Comparison of ENCODE assay signal across 15 cellular contexts in genomic region chr11:45095691-45096010, GRCh38. TPM values are rescaled to one million over a fixed set of nuclear protein-coding genes. Genes with fewer than 3 reads are reported as not detected.
DNase-seq lines count a peak whose midpoint lies in the region; ATAC-seq and TF ChIP-seq lines count a peak whose summit lies in the region.
"Had no signal": no experiment of that assay in that cellular context is flagged by ENCODE, and none has a peak within 500 bp of the region (broad histone marks: within the 10 kb centered on the region; RNA-seq: fewer than 3 reads in every experiment).

No MANE protein-coding gene starts in this region.

- H4K20me1 ChIP-seq in BLaER1 (no peaks in the 10 kb centered on the region), neural cell (ENCODE audit: insufficient read depth) (no peaks in the 10 kb centered on the region)

- H3K36me3 ChIP-seq in BLaER1 (no peaks in the 10 kb centered on the region), colonic mucosa (no peaks in the 10 kb centered on the region), neural cell (ENCODE audit: insufficient read depth, low read length) (no peaks in the 10 kb centered on the region)

- H3K4me3 ChIP-seq in BLaER1 = no peak overlapping the region
- H3K4me3 ChIP-seq in colonic mucosa = no peak overlapping the region
- H3K4me3 ChIP-seq in neural cell (ENCODE audit: low read length) = no peak overlapping the region

- H3K9me3 Mint-ChIP-seq in activated CD8-positive, alpha-beta memory T cell treated with anti-CD3 and anti-CD28 coated beads, Interleukin-2, amount 10 ng/mL, durations not matched to agents 7 days and 5 days (ENCODE audit: low read depth) = no peaks in the 10 kb centered on the region
- H3K9me3 Mint-ChIP-seq: CD4-positive, alpha-beta T cell; H9 had no signal

- H2AFZ ChIP-seq in neural cell (ENCODE audit: low read depth, low read length) = no peak overlapping the region

- H3K4me1 ChIP-seq in BLaER1 (peaks cover 87% of the 10 kb centered on the region), colonic mucosa (no peaks in the 10 kb centered on the region)

- intact Hi-C loops in colonic mucosa (cut with DNase I) = no loop called here

- H3K27me3 Mint-ChIP-seq in activated CD8-positive, alpha-beta memory T cell treated with anti-CD3 and anti-CD28 coated beads, Interleukin-2, amount 10 ng/mL, durations not matched to agents 7 days and 5 days = peaks cover 39% of the 10 kb centered on the region

- H3K9me3 ChIP-seq in BLaER1 (no peaks in the 10 kb centered on the region), colonic mucosa (no peaks in the 10 kb centered on the region), neural cell (ENCODE audit: low read length) (no peaks in the 10 kb centered on the region)

- ATAC-seq in activated CD8-positive, alpha-beta memory T cell treated with anti-CD3 and anti-CD28 coated beads, Interleukin-2, amount 10 ng/mL, durations not matched to agents 7 days and 5 days = no peak
- ATAC-seq in GM18858 (IDR thresholded peaks at IDR 0.05; ENCODE audit: unreplicated experiment) = no peak

- no peak for TF ChIP-seq EP300 in neural cell (conservative IDR thresholded peaks at IDR 0.05; ENCODE audit: poor library complexity, severe bottlenecking)

- H3K27me3 ChIP-seq in BLaER1 (no peaks in the 10 kb centered on the region), colonic mucosa (no peaks in the 10 kb centered on the region), neural cell (ENCODE audit: insufficient read depth, low read depth, low read length) (no peaks in the 10 kb centered on the region)

- H3K4me2 ChIP-seq in BLaER1 (peak overlapping the region; percentile 67), neural cell (ENCODE audit: low read length) (no peak overlapping the region)

- no peak for TF ChIP-seq CTCF in colonic mucosa (IDR thresholded peaks at IDR 0.05)
- TF ChIP-seq CTCF in neural cell (IDR thresholded peaks at IDR 0.05; ENCODE audit: poor library complexity, severe bottlenecking) = no peak

- no peaks in the 10 kb centered on the region for H3K9me2 ChIP-seq in neural cell (ENCODE audit: insufficient read depth, low read length)

- CTCF ChIA-PET in activated CD8-positive, alpha-beta memory T cell treated with anti-CD3 and anti-CD28 coated beads, Interleukin-2, amount 10 ng/mL, durations not matched to agents 7 days and 5 days (lab: Charles Lee) = interaction anchor here (1.2 to 20.4 kb wide), 4 partner anchors 8 to 167 kb away, joined by 3 to 622 read pairs (median 204); no protein-coding TSS in a partner anchor

- H3K9ac ChIP-seq in BLaER1 (no peak overlapping the region), colonic mucosa (ENCODE audit: low read depth in 2 of 2, low read length in 2 of 2) (no peak overlapping the region), neural cell (ENCODE audit: low read length) (peak overlapping the region; percentile 9)

- H3F3A ChIP-seq in neural cell (ENCODE audit: insufficient read depth, low read length, poor library complexity, severe bottlenecking) = no peaks in the 10 kb centered on the region

- H3K27ac Mint-ChIP-seq in activated CD8-positive, alpha-beta memory T cell treated with anti-CD3 and anti-CD28 coated beads, Interleukin-2, amount 10 ng/mL, durations not matched to agents 7 days and 5 days = no peak overlapping the region
- H3K27ac Mint-ChIP-seq: CD4-positive, alpha-beta T cell; H9 had no signal

- no peak overlapping the region for H3K27ac ChIP-seq in BLaER1
- H3K27ac ChIP-seq in colonic mucosa = no peak overlapping the region
- H3K27ac ChIP-seq in neural cell (ENCODE audit: low read length) = no peak overlapping the region

- H3K36me3 Mint-ChIP-seq in activated CD8-positive, alpha-beta memory T cell treated with anti-CD3 and anti-CD28 coated beads, Interleukin-2, amount 10 ng/mL, durations not matched to agents 7 days and 5 days = no peaks in the 10 kb centered on the region

- no peaks in the 10 kb centered on the region for H3K79me2 ChIP-seq in neural cell (replicated peaks; ENCODE audit: insufficient read depth, low read length)

- TF ChIP-seq RAD21 in neural cell (conservative IDR thresholded peaks at IDR 0.05) = no peak

- H3K4me1 Mint-ChIP-seq in activated CD8-positive, alpha-beta memory T cell treated with anti-CD3 and anti-CD28 coated beads, Interleukin-2, amount 10 ng/mL, durations not matched to agents 7 days and 5 days = peaks cover 15% of the 10 kb centered on the region

- H3K4me3 Mint-ChIP-seq in activated CD8-positive, alpha-beta memory T cell treated with anti-CD3 and anti-CD28 coated beads, Interleukin-2, amount 10 ng/mL, durations not matched to agents 7 days and 5 days = no peak overlapping the region
- H3K4me3 Mint-ChIP-seq: CD4-positive, alpha-beta T cell; H9 had no signal

- peak; percentile 22 for DNase-seq in activated CD8-positive, alpha-beta memory T cell treated with anti-CD3 and anti-CD28 coated beads, Interleukin-2, amount 10 ng/mL, durations not matched to agents 7 days and 5 days
- no peak for DNase-seq in activated CD8-positive, alpha-beta memory T cell treated with anti-CD3 and anti-CD28 coated beads for 24 hours
- DNase-seq in colonic mucosa (peak; percentile 2), GM03348 (ENCODE audit: low spot score) (no peak)
- DNase-seq: 8988T; AML-193; C1 segment of cervical spinal cord; Calu3; CD4-positive, alpha-beta T cell; DMS 273 treated with DMSO at 0.1 percent for 48 hours; GOT3 had no signal

TF ChIP-seq in neural cell, 6 proteins besides CTCF, POLR2A, EP300 and RAD21:
- TF ChIP-seq MXI1 (conservative IDR thresholded peaks at IDR 0.05; ENCODE audit: poor library complexity, severe bottlenecking) (no peak), SMC3 (conservative IDR thresholded peaks at IDR 0.05; ENCODE audit: poor library complexity) (no peak), REST (IDR thresholded peaks at IDR 0.05; ENCODE audit: borderline replicate concordance) (no peak), POLR2AphosphoS5 (IDR thresholded peaks at IDR 0.05) (no peak), EZH2 (IDR thresholded peaks at IDR 0.05; ENCODE audit: borderline replicate concordance, insufficient read depth, low read length, poor library complexity, severe bottlenecking) (no peak), TAF1 (IDR thresholded peaks at IDR 0.05; ENCODE audit: low read depth) (no peak)

RNA-seq across cellular contexts. Expression of gene PRDM11, which starts 50.8 kb away (rescaled TPM):
- total RNA-seq in activated CD8-positive, alpha-beta memory T cell treated with anti-CD3 and anti-CD28 coated beads, Interleukin-2, amount 10 ng/mL, durations not matched to agents 7 days and 5 days = 1 to 10 TPM; 2.5 to 4.6 TPM
- 1 to 10 TPM; 4.1 to 8.3 TPM for total RNA-seq in colonic mucosa
- polyA plus RNA-seq in neural cell = 2.0 and 8.6 TPM in 2 replicates
- polyA minus RNA-seq in neural cell = 9.5 and 11.3 TPM in 2 replicates

Comparison
In these comparisons a context has a peak if more than half of its experiments do, and no peak if none do; other contexts are left out.
1. DNase-seq: peak in activated CD8-positive, alpha-beta memory T cell treated with anti-CD3 and anti-CD28 coated beads, Interleukin-2, amount 10 ng/mL, durations not matched to agents 7 days and 5 days (single experiment) and colonic mucosa (single experiment); none in activated CD8-positive, alpha-beta memory T cell treated with anti-CD3 and anti-CD28 coated beads for 24 hours (single experiment) and GM03348 (single experiment).